Comparison of ENCODE assay signal across 1 cellular context in the genomic region with DNA sequence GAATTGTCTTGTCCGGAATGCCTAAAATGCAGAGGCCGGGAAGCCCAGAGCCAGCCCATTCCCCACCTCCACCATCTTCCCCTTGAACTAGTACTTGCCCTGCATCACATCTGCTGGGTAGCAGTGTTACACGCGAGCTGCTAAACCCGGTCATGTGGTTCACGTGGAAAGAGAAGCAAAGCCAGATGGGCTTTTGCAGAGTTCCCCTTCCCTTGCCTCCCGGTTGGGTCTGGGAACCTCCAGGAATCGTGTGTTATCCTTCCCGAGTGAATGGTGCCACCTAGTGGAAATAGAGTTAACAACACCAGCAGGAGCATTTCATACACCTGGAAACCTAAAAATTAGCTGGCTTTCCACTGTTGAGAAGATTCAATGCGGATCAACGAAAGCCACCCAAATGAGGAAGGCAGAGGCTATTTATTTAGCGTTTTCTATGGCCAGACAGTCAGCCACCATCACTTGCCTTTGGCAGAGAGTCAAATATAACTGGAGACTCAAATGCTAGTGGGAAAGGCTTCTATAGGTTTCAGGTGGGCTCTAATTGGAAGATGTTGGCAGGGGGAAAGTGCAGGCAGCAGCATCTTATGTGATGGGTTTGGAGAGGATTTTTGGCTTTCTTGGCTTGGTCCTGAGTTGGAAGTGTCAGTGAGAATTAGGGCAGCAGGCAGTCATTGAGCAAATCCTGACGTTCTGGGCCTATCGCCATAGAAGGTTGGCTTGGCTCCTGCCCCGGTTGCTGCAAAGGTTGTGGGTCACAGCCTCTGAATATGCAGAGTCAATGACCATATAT.
TF ChIP-seq lines count a peak whose summit lies in the region.

No MANE protein-coding gene starts in this region.

TF ChIP-seq in WTC11, 78 proteins besides CTCF, POLR2A, EP300 and RAD21 (continued from another document):
- TF ChIP-seq, protein P1, sequence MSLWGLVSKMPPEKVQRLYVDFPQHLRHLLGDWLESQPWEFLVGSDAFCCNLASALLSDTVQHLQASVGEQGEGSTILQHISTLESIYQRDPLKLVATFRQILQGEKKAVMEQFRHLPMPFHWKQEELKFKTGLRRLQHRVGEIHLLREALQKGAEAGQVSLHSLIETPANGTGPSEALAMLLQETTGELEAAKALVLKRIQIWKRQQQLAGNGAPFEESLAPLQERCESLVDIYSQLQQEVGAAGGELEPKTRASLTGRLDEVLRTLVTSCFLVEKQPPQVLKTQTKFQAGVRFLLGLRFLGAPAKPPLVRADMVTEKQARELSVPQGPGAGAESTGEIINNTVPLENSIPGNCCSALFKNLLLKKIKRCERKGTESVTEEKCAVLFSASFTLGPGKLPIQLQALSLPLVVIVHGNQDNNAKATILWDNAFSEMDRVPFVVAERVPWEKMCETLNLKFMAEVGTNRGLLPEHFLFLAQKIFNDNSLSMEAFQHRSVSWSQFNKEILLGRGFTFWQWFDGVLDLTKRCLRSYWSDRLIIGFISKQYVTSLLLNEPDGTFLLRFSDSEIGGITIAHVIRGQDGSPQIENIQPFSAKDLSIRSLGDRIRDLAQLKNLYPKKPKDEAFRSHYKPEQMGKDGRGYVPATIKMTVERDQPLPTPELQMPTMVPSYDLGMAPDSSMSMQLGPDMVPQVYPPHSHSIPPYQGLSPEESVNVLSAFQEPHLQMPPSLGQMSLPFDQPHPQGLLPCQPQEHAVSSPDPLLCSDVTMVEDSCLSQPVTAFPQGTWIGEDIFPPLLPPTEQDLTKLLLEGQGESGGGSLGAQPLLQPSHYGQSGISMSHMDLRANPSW (CRISPR knock-in tag; conservative IDR thresholded peaks at IDR 0.05; ENCODE audit: low read depth): no peak
- TF ChIP-seq ZNF317 (CRISPR knock-in tag; IDR thresholded peaks at IDR 0.05; ENCODE audit: borderline replicate concordance, low read depth) (no peak), CBFB (CRISPR knock-in tag; IDR thresholded peaks at IDR 0.05; ENCODE audit: low read depth) (no peak), CREM (CRISPR knock-in tag; IDR thresholded peaks at IDR 0.05) (no peak), NR2C2 (CRISPR knock-in tag; IDR thresholded peaks at IDR 0.05) (no peak)
- TF ChIP-seq, protein P2, sequence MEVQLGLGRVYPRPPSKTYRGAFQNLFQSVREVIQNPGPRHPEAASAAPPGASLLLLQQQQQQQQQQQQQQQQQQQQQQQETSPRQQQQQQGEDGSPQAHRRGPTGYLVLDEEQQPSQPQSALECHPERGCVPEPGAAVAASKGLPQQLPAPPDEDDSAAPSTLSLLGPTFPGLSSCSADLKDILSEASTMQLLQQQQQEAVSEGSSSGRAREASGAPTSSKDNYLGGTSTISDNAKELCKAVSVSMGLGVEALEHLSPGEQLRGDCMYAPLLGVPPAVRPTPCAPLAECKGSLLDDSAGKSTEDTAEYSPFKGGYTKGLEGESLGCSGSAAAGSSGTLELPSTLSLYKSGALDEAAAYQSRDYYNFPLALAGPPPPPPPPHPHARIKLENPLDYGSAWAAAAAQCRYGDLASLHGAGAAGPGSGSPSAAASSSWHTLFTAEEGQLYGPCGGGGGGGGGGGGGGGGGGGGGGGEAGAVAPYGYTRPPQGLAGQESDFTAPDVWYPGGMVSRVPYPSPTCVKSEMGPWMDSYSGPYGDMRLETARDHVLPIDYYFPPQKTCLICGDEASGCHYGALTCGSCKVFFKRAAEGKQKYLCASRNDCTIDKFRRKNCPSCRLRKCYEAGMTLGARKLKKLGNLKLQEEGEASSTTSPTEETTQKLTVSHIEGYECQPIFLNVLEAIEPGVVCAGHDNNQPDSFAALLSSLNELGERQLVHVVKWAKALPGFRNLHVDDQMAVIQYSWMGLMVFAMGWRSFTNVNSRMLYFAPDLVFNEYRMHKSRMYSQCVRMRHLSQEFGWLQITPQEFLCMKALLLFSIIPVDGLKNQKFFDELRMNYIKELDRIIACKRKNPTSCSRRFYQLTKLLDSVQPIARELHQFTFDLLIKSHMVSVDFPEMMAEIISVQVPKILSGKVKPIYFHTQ (CRISPR knock-in tag; IDR thresholded peaks at IDR 0.05): no peak
- TF ChIP-seq, protein P3, sequence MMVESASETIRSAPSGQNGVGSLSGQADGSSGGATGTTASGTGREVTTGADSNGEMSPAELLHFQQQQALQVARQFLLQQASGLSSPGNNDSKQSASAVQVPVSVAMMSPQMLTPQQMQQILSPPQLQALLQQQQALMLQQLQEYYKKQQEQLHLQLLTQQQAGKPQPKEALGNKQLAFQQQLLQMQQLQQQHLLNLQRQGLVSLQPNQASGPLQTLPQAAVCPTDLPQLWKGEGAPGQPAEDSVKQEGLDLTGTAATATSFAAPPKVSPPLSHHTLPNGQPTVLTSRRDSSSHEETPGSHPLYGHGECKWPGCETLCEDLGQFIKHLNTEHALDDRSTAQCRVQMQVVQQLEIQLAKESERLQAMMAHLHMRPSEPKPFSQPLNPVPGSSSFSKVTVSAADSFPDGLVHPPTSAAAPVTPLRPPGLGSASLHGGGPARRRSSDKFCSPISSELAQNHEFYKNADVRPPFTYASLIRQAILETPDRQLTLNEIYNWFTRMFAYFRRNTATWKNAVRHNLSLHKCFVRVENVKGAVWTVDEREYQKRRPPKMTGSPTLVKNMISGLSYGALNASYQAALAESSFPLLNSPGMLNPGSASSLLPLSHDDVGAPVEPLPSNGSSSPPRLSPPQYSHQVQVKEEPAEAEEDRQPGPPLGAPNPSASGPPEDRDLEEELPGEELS (CRISPR knock-in tag; IDR thresholded peaks at IDR 0.05): no peak
